Comparison of ENCODE assay signal across 22 cellular contexts in genomic region chrX:44310227-44310626, GRCh38. TPM values are rescaled to one million over a fixed set of nuclear protein-coding genes. Genes with fewer than 3 reads are reported as not detected.
DNase-seq lines count a peak whose midpoint lies in the region; ATAC-seq and TF ChIP-seq lines count a peak whose summit lies in the region.
"Had no signal": no experiment of that assay in that cellular context is flagged by ENCODE, and none has a peak within 500 bp of the region (broad histone marks: within the 10 kb centered on the region; RNA-seq: fewer than 3 reads in every experiment).

No MANE protein-coding gene starts in this region.

- no peak for TF ChIP-seq CTCF in WTC11 (IDR thresholded peaks at IDR 0.05)

- CTCF ChIA-PET in activated CD4-positive, alpha-beta memory T cell treated with anti-CD3 and anti-CD28 coated beads for 36 hours (lab: Charles Lee) = no interaction called here
- CTCF ChIA-PET in activated CD4-positive, alpha-beta memory T cell treated with anti-CD3 and anti-CD28 coated beads, Interleukin-2, amount 10 ng/mL, durations not matched to agents 7 days and 5 days (lab: Charles Lee) = no interaction called here
- CTCF ChIA-PET in WTC11 (lab: Charles Lee) = no interaction called here

- H3K4me3 Mint-ChIP-seq in activated CD4-positive, alpha-beta memory T cell treated with anti-CD3 and anti-CD28 coated beads for 36 hours = peak overlapping the region; percentile 8
- H3K4me3 Mint-ChIP-seq in activated CD4-positive, alpha-beta memory T cell treated with anti-CD3 and anti-CD28 coated beads, Interleukin-2, amount 10 ng/mL, durations not matched to agents 7 days and 5 days = no peak overlapping the region
- H3K4me3 Mint-ChIP-seq in WTC11 = no peak overlapping the region
- H3K4me3 Mint-ChIP-seq in stimulated activated naive B cell treated with anti-CD40 and anti-IgM and Interleukin-4, amounts not matched to agents 10 μg/mL and 1 μg/mL and 100 μg/mL, for 72 hours = peak overlapping the region in 1 of 2 donors; percentile 41
- H3K4me3 Mint-ChIP-seq: CD14-positive monocyte; CD4-positive, alpha-beta T cell had no signal

- no peak overlapping the region for H3K27ac Mint-ChIP-seq in activated CD4-positive, alpha-beta memory T cell treated with anti-CD3 and anti-CD28 coated beads for 36 hours
- H3K27ac Mint-ChIP-seq in activated CD4-positive, alpha-beta memory T cell treated with anti-CD3 and anti-CD28 coated beads, Interleukin-2, amount 10 ng/mL, durations not matched to agents 7 days and 5 days = no peak overlapping the region
- no peak overlapping the region for H3K27ac Mint-ChIP-seq in WTC11
- peak overlapping the region; percentile 31 for H3K27ac Mint-ChIP-seq in stimulated activated naive B cell treated with anti-CD40 and anti-IgM and Interleukin-4, amounts not matched to agents 10 μg/mL and 1 μg/mL and 100 μg/mL, for 72 hours
- H3K27ac Mint-ChIP-seq: CD14-positive monocyte; CD4-positive, alpha-beta T cell; CD8-positive, alpha-beta memory T cell had no signal

- no peaks in the 10 kb centered on the region for H3K27me3 Mint-ChIP-seq in activated CD4-positive, alpha-beta memory T cell treated with anti-CD3 and anti-CD28 coated beads for 36 hours
- no peaks in the 10 kb centered on the region for H3K27me3 Mint-ChIP-seq in activated CD4-positive, alpha-beta memory T cell treated with anti-CD3 and anti-CD28 coated beads, Interleukin-2, amount 10 ng/mL, durations not matched to agents 7 days and 5 days
- no peaks in the 10 kb centered on the region for H3K27me3 Mint-ChIP-seq in WTC11 (ENCODE audit: low read depth)
- H3K27me3 Mint-ChIP-seq in stimulated activated naive B cell treated with anti-CD40 and anti-IgM and Interleukin-4, amounts not matched to agents 10 μg/mL and 1 μg/mL and 100 μg/mL, for 72 hours = peaks cover 0 to 10% of the 10 kb centered on the region in 2 donors
- H3K27me3 Mint-ChIP-seq: CD4-positive, alpha-beta T cell had no signal

- no peaks in the 10 kb centered on the region for H3K9me3 Mint-ChIP-seq in activated CD4-positive, alpha-beta memory T cell treated with anti-CD3 and anti-CD28 coated beads for 36 hours
- H3K9me3 Mint-ChIP-seq in activated CD4-positive, alpha-beta memory T cell treated with anti-CD3 and anti-CD28 coated beads, Interleukin-2, amount 10 ng/mL, durations not matched to agents 7 days and 5 days = no peaks in the 10 kb centered on the region
- no peaks in the 10 kb centered on the region for H3K9me3 Mint-ChIP-seq in WTC11
- H3K9me3 Mint-ChIP-seq in stimulated activated naive B cell treated with anti-CD40 and anti-IgM and Interleukin-4, amounts not matched to agents 10 μg/mL and 1 μg/mL and 100 μg/mL, for 72 hours = no peaks in the 10 kb centered on the region
- H3K9me3 Mint-ChIP-seq: CD4-positive, alpha-beta T cell; CD8-positive, alpha-beta memory T cell had no signal

- POLR2A ChIA-PET in activated CD4-positive, alpha-beta memory T cell treated with anti-CD3 and anti-CD28 coated beads for 36 hours (lab: Charles Lee) = no interaction called here
- POLR2A ChIA-PET in activated CD4-positive, alpha-beta memory T cell treated with anti-CD3 and anti-CD28 coated beads, Interleukin-2, amount 10 ng/mL, durations not matched to agents 7 days and 5 days (lab: Charles Lee) = no interaction called here
- POLR2A ChIA-PET in WTC11 (lab: Charles Lee) = no interaction called here

- H3K4me1 Mint-ChIP-seq in activated CD4-positive, alpha-beta memory T cell treated with anti-CD3 and anti-CD28 coated beads for 36 hours (ENCODE audit: low read depth) = peaks cover 16% of the 10 kb centered on the region
- peaks cover 11% of the 10 kb centered on the region for H3K4me1 Mint-ChIP-seq in activated CD4-positive, alpha-beta memory T cell treated with anti-CD3 and anti-CD28 coated beads, Interleukin-2, amount 10 ng/mL, durations not matched to agents 7 days and 5 days
- H3K4me1 Mint-ChIP-seq in WTC11 = peaks cover 38% of the 10 kb centered on the region
- H3K4me1 Mint-ChIP-seq in stimulated activated naive B cell treated with anti-CD40 and anti-IgM and Interleukin-4, amounts not matched to agents 10 μg/mL and 1 μg/mL and 100 μg/mL, for 72 hours = peaks cover 5 to 6% of the 10 kb centered on the region in 2 donors

- ATAC-seq in WTC11 = no peak; the same call in 1 of the 2 replicates
- ATAC-seq in stimulated activated naive B cell treated with anti-CD40 and anti-IgM and Interleukin-4, amounts not matched to agents 10 μg/mL and 1 μg/mL and 100 μg/mL, for 72 hours (replicated peaks) = no peak
- no peak for ATAC-seq in GM21526 (IDR thresholded peaks at IDR 0.05; ENCODE audit: low FRiP score, unreplicated experiment)
- ATAC-seq: A549 had no signal

- intact Hi-C loops in activated CD4-positive, alpha-beta memory T cell treated with anti-CD3 and anti-CD28 coated beads for 36 hours (cut with micrococcal nuclease) = no loop called here

- no peak for DNase-seq in activated CD4-positive, alpha-beta memory T cell treated with anti-CD3 and anti-CD28 coated beads for 36 hours
- no peak for DNase-seq in activated CD4-positive, alpha-beta memory T cell treated with anti-CD3 and anti-CD28 coated beads, Interleukin-2, amount 10 ng/mL, durations not matched to agents 7 days and 5 days
- DNase-seq in WTC11 (ENCODE audit: low spot score) (peak; percentile 14), left kidney (ENCODE audit: low read depth, low spot score) (peak; percentile 23), NCI-H2196 (lab: John Stamatoyannopoulos, UW; ENCODE audit: unreplicated experiment) (no peak)
- no peak for DNase-seq in stimulated activated naive B cell treated with anti-CD40 and anti-IgM and Interleukin-4, amounts not matched to agents 10 μg/mL and 1 μg/mL and 100 μg/mL, for 72 hours
- DNase-seq: 8988T; ACHN; AML-193; BE2C; CD4-positive, alpha-beta T cell; CD8-positive, alpha-beta memory T cell; DMS 273 treated with DMSO at 0.1 percent for 48 hours; DMS79 treated with DMSO at 0.1 percent for 48 hours; GF-D8; GM23248; H7; HCEC 1CT had no signal

- no peaks in the 10 kb centered on the region for H3K36me3 Mint-ChIP-seq in activated CD4-positive, alpha-beta memory T cell treated with anti-CD3 and anti-CD28 coated beads for 36 hours
- no peaks in the 10 kb centered on the region for H3K36me3 Mint-ChIP-seq in activated CD4-positive, alpha-beta memory T cell treated with anti-CD3 and anti-CD28 coated beads, Interleukin-2, amount 10 ng/mL, durations not matched to agents 7 days and 5 days (ENCODE audit: low read depth)
- no peaks in the 10 kb centered on the region for H3K36me3 Mint-ChIP-seq in WTC11
- no peaks in the 10 kb centered on the region for H3K36me3 Mint-ChIP-seq in stimulated activated naive B cell treated with anti-CD40 and anti-IgM and Interleukin-4, amounts not matched to agents 10 μg/mL and 1 μg/mL and 100 μg/mL, for 72 hours
- H3K36me3 Mint-ChIP-seq: CD8-positive, alpha-beta memory T cell had no signal

TF ChIP-seq in WTC11, 78 proteins besides CTCF, POLR2A, EP300 and RAD21:
- no peak for TF ChIP-seq SMAD3 (CRISPR knock-in tag; IDR thresholded peaks at IDR 0.05; ENCODE audit: borderline replicate concordance)
- TF ChIP-seq CREB1 (CRISPR knock-in tag; IDR thresholded peaks at IDR 0.05) = no peak
- no peak for TF ChIP-seq ZNF416 (CRISPR knock-in tag; IDR thresholded peaks at IDR 0.05)
- no peak for TF ChIP-seq ZMAT4 (CRISPR knock-in tag; IDR thresholded peaks at IDR 0.05)

RNA-seq across cellular contexts. Expression of gene EFHC2, which starts 33.2 kb away (rescaled TPM):
- total RNA-seq in activated CD4-positive, alpha-beta memory T cell treated with anti-CD3 and anti-CD28 coated beads for 36 hours = under 1 TPM; 0.24 to 0.58 TPM
- under 1 TPM; 0.63 TPM for total RNA-seq in activated CD4-positive, alpha-beta memory T cell treated with anti-CD3 and anti-CD28 coated beads, Interleukin-2, amount 10 ng/mL, durations not matched to agents 7 days and 5 days
- total RNA-seq in WTC11 (2021) = 2.1 to 2.8 TPM (median 2.7 TPM) in 3 replicates
- total RNA-seq: G401, GM23248 had no signal

Comparison
In these comparisons a context has a peak if more than half of its experiments do, and no peak if none do; other contexts are left out.
1. DNase-seq: peak in WTC11 (single experiment) and left kidney (single experiment); none in activated CD4-positive, alpha-beta memory T cell treated with anti-CD3 and anti-CD28 coated beads for 36 hours (single experiment), activated CD4-positive, alpha-beta memory T cell treated with anti-CD3 and anti-CD28 coated beads, Interleukin-2, amount 10 ng/mL, durations not matched to agents 7 days and 5 days (single experiment), stimulated activated naive B cell treated with anti-CD40 and anti-IgM and Interleukin-4, amounts not matched to agents 10 μg/mL and 1 μg/mL and 100 μg/mL, for 72 hours (single experiment) and NCI-H2196 (single experiment).